ENCODE assay signal across 13 cellular contexts in genomic region chr10:91856637-91857036, GRCh38. TPM values are rescaled to one million over a fixed set of nuclear protein-coding genes. Genes with fewer than 3 reads are reported as not detected.
DNase-seq lines count a peak whose midpoint lies in the region; ATAC-seq, FAIRE-seq and TF ChIP-seq lines count a peak whose summit lies in the region.
"Had no signal": no experiment of that assay in that cellular context is flagged by ENCODE, and none has a peak within 500 bp of the region (broad histone marks: within the 10 kb centered on the region; RNA-seq: fewer than 3 reads in every experiment).

No MANE protein-coding gene starts in this region.

- peak; percentile 48 for TF ChIP-seq CTCF in DND-41 (IDR thresholded peaks at IDR 0.05; ENCODE audit: borderline replicate concordance, extremely low read depth, low read length, poor library complexity, severe bottlenecking)
- TF ChIP-seq CTCF in K562 (IDR thresholded peaks at IDR 0.05 in 2 of 3, conservative IDR thresholded peaks at IDR 0.05 in 1 of 3; ENCODE audit: insufficient read depth in 2 of 3, low read depth in 1 of 3, low read length in 3 of 3): peak; percentile 10 to 32 (median 29); a peak in 3 of 6 replicates
- peak; percentile 13 to 24 (median 17) for TF ChIP-seq CTCF in right lobe of liver (IDR thresholded peaks at IDR 0.05)

- no peaks in the 10 kb centered on the region for H3K9me1 ChIP-seq in K562 (ENCODE audit: control insufficient read depth, insufficient read depth, low read length)

- no peak overlapping the region for H2AFZ ChIP-seq in DND-41 (ENCODE audit: low read depth, low read length)
- H2AFZ ChIP-seq in K562 (ENCODE audit: low read depth, low read length): no peak overlapping the region

- in situ Hi-C loops in K562 (cut with MboI): no loop called here

- TF ChIP-seq EP300 in K562 (IDR thresholded peaks at IDR 0.05; ENCODE audit: low read length): no peak

- H3K4me3 ChIP-seq in DND-41 (ENCODE audit: low read depth in 1 of 2, low read length in 2 of 2): no peak overlapping the region
- no peak overlapping the region for H3K4me3 ChIP-seq in K562
- H3K4me3 ChIP-seq in right lobe of liver: no peak overlapping the region

- intact Hi-C loops in K562 (cut with micrococcal nuclease) (loop anchor here (10.0 kb wide), 1 partner anchor 102 kb away; no protein-coding TSS in a partner anchor), right lobe of liver (cut with DNase I) (no loop called here)

- no peak for ATAC-seq in DND-41 (ENCODE audit: insufficient read depth, low read depth)
- ATAC-seq in K562: no peak
- peak in 1 of 4 donors; percentile 35 for ATAC-seq in right lobe of liver

- DNase-seq in DND-41: no peak
- peak; percentile 47 for DNase-seq in HT-29 (ENCODE audit: low spot score)
- peak in 1 of 4 experiments; percentile 6 for DNase-seq in K562 (ENCODE audit: extremely low read depth in 1 of 4, low spot score in 3 of 4)
- DNase-seq in right lobe of liver: no peak
- DNase-seq in NCI-H345 treated with DMSO at 0.1 percent for 48 hours (lab: John Stamatoyannopoulos, UW; ENCODE audit: unreplicated experiment): no peak
- no peak for DNase-seq in NCI-H2107 (lab: John Stamatoyannopoulos, UW)
- DNase-seq in nucleus accumbens (lab: John Stamatoyannopoulos, UW): no peak
- DNase-seq in stimulated activated CD4-positive, alpha-beta T cell treated with anti-CD3 and anti-CD28 coated beads, Interleukin-4, amount 100 ng/mL, for 24 hours: no peak
- DNase-seq: GF-D8, NCI-H510A had no signal

- H3K4me1 ChIP-seq in DND-41 (ENCODE audit: insufficient read depth, low read length) (no peaks in the 10 kb centered on the region), K562 (replicated peaks in 1 of 2; ENCODE audit: control insufficient read depth in 2 of 2, insufficient read depth in 2 of 2, low read length in 2 of 2) (no peaks in the 10 kb centered on the region), right lobe of liver (no peaks in the 10 kb centered on the region)

- no peaks in the 10 kb centered on the region for H3K79me2 ChIP-seq in DND-41 (ENCODE audit: insufficient read depth, low read length)
- H3K79me2 ChIP-seq in K562 (ENCODE audit: control insufficient read depth, insufficient read depth, low read length): no peaks in the 10 kb centered on the region

- POLR2A ChIA-PET in K562 (lab: Yijun Ruan, JAX): no interaction called here

- H3K9ac ChIP-seq in DND-41 (ENCODE audit: low read depth, low read length) (no peak overlapping the region), K562 (ENCODE audit: insufficient read depth in 1 of 2, low read depth in 2 of 2, low read length in 2 of 2) (no peak overlapping the region)

- H3K27ac ChIP-seq in DND-41 (ENCODE audit: low read length) (no peak overlapping the region), K562 (ENCODE audit: extremely low read depth, low read depth, low read length) (no peak overlapping the region), right lobe of liver (no peak overlapping the region)
- H3K27ac ChIP-seq: epithelial cell of prostate, HL-60 had no signal

- peak; percentile 26 for FAIRE-seq in K562 (lab: Jason Lieb, UNC)
- FAIRE-seq: TTC549 had no signal

- 80% methylated on average over 6 of the region's 6 CpGs for WGBS in K562 (ENCODE audit: insufficient coverage, low coverage, missing lambda C conversion rate)
- WGBS in right lobe of liver (ENCODE audit: insufficient coverage, low coverage, low lambda C conversion rate, missing lambda C conversion rate): 86% methylated on average over 6 of the region's 6 CpGs

- peak in 1 of 2 experiments; percentile 9; a peak in 1 of 4 replicates for TF ChIP-seq RAD21 in K562 (CRISPR knock-in tag; conservative IDR thresholded peaks at IDR 0.05 in 1 of 2, IDR thresholded peaks at IDR 0.05 in 1 of 2)

- H3K36me3 ChIP-seq in DND-41 (ENCODE audit: insufficient read depth, low read length): peaks cover 90% of the 10 kb centered on the region
- peaks cover 68% of the 10 kb centered on the region for H3K36me3 ChIP-seq in K562 (ENCODE audit: control insufficient read depth, insufficient read depth, low read length)
- peaks cover 9 to 81% (median 38%) of the 10 kb centered on the region in 4 donors for H3K36me3 ChIP-seq in right lobe of liver

- H3K9me3 ChIP-seq in DND-41 (ENCODE audit: insufficient read depth, low read length, severe bottlenecking): no peaks in the 10 kb centered on the region
- H3K9me3 ChIP-seq in K562 (replicated peaks; ENCODE audit: control insufficient read depth, insufficient read depth, low read depth, low read length): no peaks in the 10 kb centered on the region
- no peaks in the 10 kb centered on the region for H3K9me3 ChIP-seq in right lobe of liver

- no peak overlapping the region for H3K4me2 ChIP-seq in DND-41 (ENCODE audit: insufficient read depth, low read length)
- H3K4me2 ChIP-seq in K562 (ENCODE audit: insufficient read depth, low read length): no peak overlapping the region

- no peak for TF ChIP-seq POLR2A in K562 (conservative IDR thresholded peaks at IDR 0.05)
- TF ChIP-seq POLR2A in right lobe of liver (IDR thresholded peaks at IDR 0.05): no peak

- no TSS peak for BruUV-seq in K562 (replicated peaks; lab: Mats Ljungman, UMichigan)

- H3K27me3 ChIP-seq in DND-41 (ENCODE audit: insufficient read depth, low read length, poor library complexity) (no peaks in the 10 kb centered on the region), K562 (ENCODE audit: control insufficient read depth in 2 of 2, insufficient read depth in 2 of 2, low read length in 2 of 2) (no peaks in the 10 kb centered on the region), right lobe of liver (no peaks in the 10 kb centered on the region)

- CTCF ChIA-PET in K562 (lab: Yijun Ruan, JAX; ENCODE audit: low intra/inter-chr PET ratio): interaction anchor here (0.7 kb wide), 1 partner anchor 56 kb away, joined by 3 read pairs; no protein-coding TSS in a partner anchor

- no peaks in the 10 kb centered on the region for H4K20me1 ChIP-seq in DND-41 (ENCODE audit: insufficient read depth, low read length)
- H4K20me1 ChIP-seq in K562 (replicated peaks; ENCODE audit: control insufficient read depth, insufficient read depth, low read length): no peaks in the 10 kb centered on the region

TF ChIP-seq in K562, 482 proteins besides CTCF, POLR2A, EP300 and RAD21 (continues in another document):
- TF ChIP-seq TARDBP (IDR thresholded peaks at IDR 0.05): no peak
- TF ChIP-seq MYNN (IDR thresholded peaks at IDR 0.05): no peak
- no peak for TF ChIP-seq MYNN (CRISPR knock-in tag; IDR thresholded peaks at IDR 0.05)
- TF ChIP-seq RBM17 (IDR thresholded peaks at IDR 0.05; ENCODE audit: borderline replicate concordance, low read depth, low read length): no peak
- no peak for TF ChIP-seq ZNF165 (CRISPR knock-in tag; IDR thresholded peaks at IDR 0.05; ENCODE audit: borderline replicate concordance)
- TF ChIP-seq RBFOX2 (IDR thresholded peaks at IDR 0.05; ENCODE audit: low read depth, low read length): no peak
- TF ChIP-seq ZFPM2 (CRISPR knock-in tag; IDR thresholded peaks at IDR 0.05): no peak
- TF ChIP-seq BMI1 (IDR thresholded peaks at IDR 0.05; ENCODE audit: low read length): no peak
- TF ChIP-seq ZNF584 (CRISPR knock-in tag; IDR thresholded peaks at IDR 0.05; ENCODE audit: low read depth): no peak

RNA-seq across cellular contexts. Expression of gene FGFBP3, which starts 52.6 kb away (rescaled TPM):
- 0.92 and 0.94 TPM in 2 replicates for total RNA-seq in HT-29 (2014; rRNA removed; shearing (Covaris generic))
- total RNA-seq in K562 (2011; cell fraction: chromatin; rRNA removed; ENCODE audit: low replicate concordance): 2.4 and 3.3 TPM in 2 replicates
- total RNA-seq in K562 (2011; cell fraction: nucleolus; rRNA removed): 1.4 and 2.3 TPM in 2 replicates
- total RNA-seq in K562 (2011; cell fraction: nucleoplasm; rRNA removed): 3.1 and 3.2 TPM in 2 replicates
- total RNA-seq in K562 (2014; rRNA removed) (1.6 and 2.5 TPM in 2 replicates), K562 (2014; rRNA removed; fragmentation: Illumina TruSeq; extraction: Trizol) (1.3 and 1.7 TPM in 2 replicates), K562 (2015; rRNA removed; fragmentation: Illumina TruSeq; extraction: Trizol) (1.4 and 1.5 TPM in 2 replicates), K562 (2021) (3.0 TPM in 2 replicates), right lobe of liver (under 1 TPM in 5 of 6 experiments, not detected in 1; 0.10 to 0.55 (median 0.20) TPM)
- polyA plus RNA-seq in K562 (2011; rRNA removed) (0.84 and 0.91 TPM in 2 replicates), K562 (2014; fragmentation: Illumina TruSeq; extraction: Trizol) (1.8 and 2.0 TPM in 2 replicates), K562 (2014; fragmentation: Nextera tagmentation; extraction: Ambion mirVana) (under 1 TPM; 0.58 to 0.78 TPM), K562 (2014; rRNA removed) (2.2 and 2.4 TPM in 2 replicates)
- polyA plus RNA-seq in K562 (2011; cell fraction: cytosol; rRNA removed): 0.66 and 1.0 TPM in 2 replicates
- polyA plus RNA-seq in K562 (2011; cell fraction: nucleus; rRNA removed): 1.2 and 1.5 TPM in 2 replicates
- polyA plus RNA-seq in K562 (2012): 3.5 and 3.7 TPM in 2 replicates
- polyA minus RNA-seq in K562 (2011; rRNA and poly(A)+ RNA removed): 0.45 and 0.46 TPM in 2 replicates
- polyA minus RNA-seq in K562 (2011; cell fraction: cytosol; rRNA and poly(A)+ RNA removed): 0.38 and 0.82 TPM in 2 replicates
- 0.94 and 2.0 TPM in 2 replicates for polyA minus RNA-seq in K562 (2011; cell fraction: nucleus; rRNA and poly(A)+ RNA removed)

RNA-seq across cellular contexts. Expression of gene TNKS2, which starts 58.4 kb away (rescaled TPM):
- 14.0 and 15.5 TPM in 2 replicates for total RNA-seq in HT-29 (2014; rRNA removed; shearing (Covaris generic))
- total RNA-seq in K562 (2011; cell fraction: chromatin; rRNA removed; ENCODE audit: low replicate concordance): 13.9 and 33.4 TPM in 2 replicates
- 8.2 and 10.7 TPM in 2 replicates for total RNA-seq in K562 (2011; cell fraction: nucleolus; rRNA removed)
- total RNA-seq in K562 (2011; cell fraction: nucleoplasm; rRNA removed): 15.0 and 18.2 TPM in 2 replicates
- total RNA-seq in K562 (2014; rRNA removed) (8.6 and 10.8 TPM in 2 replicates), K562 (2014; rRNA removed; fragmentation: Illumina TruSeq; extraction: Trizol) (7.0 and 8.4 TPM in 2 replicates), K562 (2015; rRNA removed; fragmentation: Illumina TruSeq; extraction: Trizol) (5.1 and 5.8 TPM in 2 replicates), K562 (2021) (13.5 and 15.2 TPM in 2 replicates), right lobe of liver (10 to 100 TPM; 11.5 to 16.6 (median 15.1) TPM)
- polyA plus RNA-seq in K562 (2011; rRNA removed) (15.2 and 19.8 TPM in 2 replicates), K562 (2014; fragmentation: Illumina TruSeq; extraction: Trizol) (12.9 and 14.1 TPM in 2 replicates), K562 (2014; fragmentation: Nextera tagmentation; extraction: Ambion mirVana) (1 to 10 TPM; 3.5 to 6.0 TPM), K562 (2014; rRNA removed) (9.2 TPM in 2 replicates)
- polyA plus RNA-seq in K562 (2011; cell fraction: cytosol; rRNA removed): 4.8 and 7.6 TPM in 2 replicates
- polyA plus RNA-seq in K562 (2011; cell fraction: nucleus; rRNA removed): 13.3 and 16.1 TPM in 2 replicates
- 8.8 and 14.0 TPM in 2 replicates for polyA plus RNA-seq in K562 (2012)
- 42.3 and 42.4 TPM in 2 replicates for polyA minus RNA-seq in K562 (2011; rRNA and poly(A)+ RNA removed)
- polyA minus RNA-seq in K562 (2011; cell fraction: cytosol; rRNA and poly(A)+ RNA removed): 11.8 and 15.7 TPM in 2 replicates
- polyA minus RNA-seq in K562 (2011; cell fraction: nucleus; rRNA and poly(A)+ RNA removed): 11.2 and 19.1 TPM in 2 replicates
